Comparison of ENCODE assay signal across 21 cellular contexts in the genomic region with DNA sequence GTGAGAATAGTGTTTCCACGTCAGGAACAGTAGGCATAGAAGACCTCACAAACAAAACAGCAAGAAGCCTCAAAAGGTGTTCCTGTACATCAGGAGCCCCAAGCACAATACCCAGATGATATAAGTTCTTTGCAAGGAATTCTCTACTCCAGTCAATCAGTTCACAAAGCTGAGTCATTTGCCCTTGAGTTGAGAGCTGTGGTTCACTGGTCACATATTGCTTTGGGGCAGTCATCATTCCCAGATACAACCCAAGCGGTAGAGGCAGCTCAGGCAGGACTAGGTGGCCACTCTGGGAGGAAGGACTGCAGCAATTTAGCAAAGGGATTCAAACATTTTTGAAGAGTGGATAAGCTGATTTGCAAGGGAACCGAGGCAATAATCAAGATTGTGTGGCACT.
DNase-seq lines count a peak whose midpoint lies in the region; ATAC-seq and TF ChIP-seq lines count a peak whose summit lies in the region.
"Had no signal": no experiment of that assay in that cellular context is flagged by ENCODE, and none has a peak within 500 bp of the region (broad histone marks: within the 10 kb centered on the region; RNA-seq: fewer than 3 reads in every experiment).

No MANE protein-coding gene starts in this region.

- H3K36me3 Mint-ChIP-seq in MCF 10A (ENCODE audit: insufficient read depth, unreplicated experiment): no peaks in the 10 kb centered on the region
- H3K36me3 Mint-ChIP-seq: CD4-positive, CD25-positive, alpha-beta regulatory T cell had no signal

- no peak overlapping the region for H3K27ac ChIP-seq in breast epithelium
- H3K27ac ChIP-seq: 22Rv1, KMS-11, SK-N-MC had no signal

- H3K9me3 Mint-ChIP-seq in MCF 10A (ENCODE audit: unreplicated experiment): peaks cover 7% of the 10 kb centered on the region

- H3K9me3 ChIP-seq in breast epithelium: no peaks in the 10 kb centered on the region

- no peaks in the 10 kb centered on the region for H3K27me3 Mint-ChIP-seq in MCF 10A (ENCODE audit: insufficient read depth, unreplicated experiment)
- H3K27me3 Mint-ChIP-seq: B cell; CD4-positive, CD25-positive, alpha-beta regulatory T cell had no signal

- TF ChIP-seq POLR2A in breast epithelium (IDR thresholded peaks at IDR 0.05): no peak

- no peaks in the 10 kb centered on the region for H3K36me3 ChIP-seq in breast epithelium

- H3K27ac Mint-ChIP-seq in MCF 10A (ENCODE audit: low read depth, unreplicated experiment): no peak overlapping the region
- H3K27ac Mint-ChIP-seq: B cell; CD4-positive, CD25-positive, alpha-beta regulatory T cell had no signal

- H3K27me3 ChIP-seq in breast epithelium: no peaks in the 10 kb centered on the region

- H3K4me3 Mint-ChIP-seq in MCF 10A (ENCODE audit: unreplicated experiment): no peak overlapping the region
- H3K4me3 Mint-ChIP-seq: B cell; CD4-positive, CD25-positive, alpha-beta regulatory T cell had no signal

- DNase-seq in MCF 10A (ENCODE audit: unreplicated experiment) (peak; percentile 1), breast epithelium (ENCODE audit: low spot score in 2 of 2) (no peak), choroid plexus epithelial cell (ENCODE audit: low read depth) (peak; percentile 1), kidney glomerular epithelial cell (lab: John Stamatoyannopoulos, UW) (peak; percentile 18), GM20000 (ENCODE audit: low spot score) (no peak), GM10266 (ENCODE audit: extremely low spot score) (no peak), putamen (ENCODE audit: low spot score) (no peak)
- DNase-seq: Calu3; CD4-positive, CD25-positive, alpha-beta regulatory T cell; NCI-H1105; NCI-H1694; NCI-H524 treated with DMSO at 0.1 percent for 48 hours had no signal

- ATAC-seq in GM19324 (IDR thresholded peaks at IDR 0.05; ENCODE audit: low FRiP score, unreplicated experiment): no peak
- ATAC-seq: GM12878, HepG2, Panc1, Right ventricle myocardium inferior had no signal

- TF ChIP-seq CTCF in MCF 10A (IDR thresholded peaks at IDR 0.05; ENCODE audit: unreplicated experiment) (no peak), breast epithelium (IDR thresholded peaks at IDR 0.05) (no peak), choroid plexus epithelial cell (conservative IDR thresholded peaks at IDR 0.05; ENCODE audit: low read depth, low read length) (no peak), GM20000 (IDR thresholded peaks at IDR 0.05; ENCODE audit: extremely low read depth, missing control alignments) (no peak), GM10266 (IDR thresholded peaks at IDR 0.05; ENCODE audit: control insufficient read depth, insufficient read depth, low read depth, missing control alignments) (no peak)

- intact Hi-C loops in MCF 10A (cut with micrococcal nuclease): no loop called here
- intact Hi-C loops in breast epithelium (cut with DNase I; ENCODE audit: low total_unique reads): no loop called here

- no peaks in the 10 kb centered on the region for H3K4me1 ChIP-seq in breast epithelium

- CTCF ChIA-PET in MCF 10A (lab: Yijun Ruan, JAX): no interaction called here

- H3K4me3 ChIP-seq in breast epithelium: no peak overlapping the region
- H3K4me3 ChIP-seq in choroid plexus epithelial cell (ENCODE audit: low read depth, low read length): no peak overlapping the region
- H3K4me3 ChIP-seq: GM12878, SK-N-MC had no signal

- POLR2A ChIA-PET in MCF 10A (lab: Yijun Ruan, JAX): no interaction called here

- no TSS peak for BruUV-seq in MCF 10A (replicated peaks; lab: Mats Ljungman, UMichigan)

- peaks cover 6% of the 10 kb centered on the region for H3K4me1 Mint-ChIP-seq in MCF 10A (ENCODE audit: insufficient read depth, unreplicated experiment)
- H3K4me1 Mint-ChIP-seq: B cell; CD4-positive, CD25-positive, alpha-beta regulatory T cell had no signal

Comparison
In these comparisons a context has a peak if more than half of its experiments do, and no peak if none do; other contexts are left out.
1. DNase-seq: peak in MCF 10A (single experiment), choroid plexus epithelial cell (single experiment) and kidney glomerular epithelial cell (single experiment); none in breast epithelium (0 of 2), GM20000 (single experiment), GM10266 (single experiment) and putamen (single experiment).